Comparison of ENCODE assay signal across 11 cellular contexts in the genomic region with DNA sequence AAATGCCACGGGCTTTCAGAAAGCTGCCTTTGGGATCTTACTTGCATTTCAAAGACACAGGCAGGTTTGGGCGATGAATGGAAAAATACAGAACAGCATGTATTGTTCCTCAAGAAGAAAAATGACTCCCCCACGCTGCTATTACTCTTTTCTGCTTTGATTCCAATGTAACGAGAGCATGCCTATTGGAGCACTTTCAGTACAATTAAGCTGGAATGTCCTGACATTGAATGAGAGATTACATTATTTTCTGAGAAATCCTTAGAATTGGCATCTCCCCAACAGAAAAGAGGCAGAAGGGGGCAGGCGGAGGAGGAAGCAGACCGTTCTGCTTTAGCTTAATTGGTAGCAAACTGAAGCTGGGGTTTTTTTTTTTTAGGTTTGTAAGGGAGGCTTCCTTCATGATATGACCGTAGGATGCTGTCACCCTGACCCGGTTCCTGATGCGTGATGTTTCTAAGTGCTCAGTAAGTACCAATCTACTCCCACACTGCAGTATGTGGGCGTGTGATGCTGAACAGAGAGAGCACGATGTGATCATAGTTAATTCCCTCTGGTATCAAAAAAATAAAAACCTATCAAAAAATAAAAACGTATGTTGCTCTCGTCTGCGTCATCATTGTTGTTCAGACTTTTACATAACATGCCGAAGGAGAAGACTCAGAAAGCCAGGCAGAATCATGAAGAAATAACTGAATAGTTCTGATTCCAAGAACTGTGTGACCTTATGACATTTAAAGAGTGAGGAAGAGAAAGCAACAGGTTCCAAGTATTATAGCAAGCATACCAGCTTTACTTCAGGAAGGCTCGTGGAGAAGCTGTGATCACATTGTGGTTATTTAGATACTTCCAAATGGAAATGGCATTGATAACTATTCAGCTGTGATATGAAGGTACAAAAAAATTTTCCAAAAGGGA. TPM values are rescaled to one million over a fixed set of nuclear protein-coding genes. Genes with fewer than 3 reads are reported as not detected.
A peak's percentile ranks its signal among the peaks of the same experiment; 100 is the strongest.
DNase-seq lines count a peak whose midpoint lies in the region; ATAC-seq and TF ChIP-seq lines count a peak whose summit lies in the region.
"Had no signal": no experiment of that assay in that cellular context is flagged by ENCODE, and none has a peak within 500 bp of the region (broad histone marks: within the 10 kb centered on the region; RNA-seq: fewer than 3 reads in every experiment).

No MANE protein-coding gene starts in this region.

- H3K4me3 ChIP-seq in cardiac fibroblast (replicated peaks in 1 of 2; ENCODE audit: low read depth in 2 of 2, low read length in 2 of 2) (no peak overlapping the region), iPS-15b (ENCODE audit: low read depth, low read length) (peak overlapping the region; percentile 8)
- H3K4me3 ChIP-seq: lung had no signal

- no peak for TF ChIP-seq CTCF in cardiac fibroblast (IDR thresholded peaks at IDR 0.05; ENCODE audit: low read depth, low read length)

- no peaks in the 10 kb centered on the region for H3K27me3 ChIP-seq in iPS-15b (ENCODE audit: control insufficient read depth, insufficient read depth, low read length)

- H3K4me1 ChIP-seq in iPS-15b (ENCODE audit: control insufficient read depth, insufficient read depth, low read length), result peaks cover 11% of the 10 kb centered on the region

- intact Hi-C loops in Right ventricle myocardium inferior (cut with DNase I), result no loop called here
- intact Hi-C loops in cardiac septum (cut with DNase I), result no loop called here

- DNase-seq in Right ventricle myocardium inferior (ENCODE audit: missing footprints) (no peak), cardiac septum (ENCODE audit: low spot score) (no peak), cardiac fibroblast (ENCODE audit: low read depth in 2 of 2) (peak; percentile 44 to 82), SHP77 treated with DMSO at 0.1 percent for 48 hours (lab: John Stamatoyannopoulos, UW) (no peak)
- DNase-seq in activated effector memory CD4-positive, alpha-beta T cell treated with Interleukin-2 at 50 U/mL for 16 hours, result no peak
- DNase-seq: activated B cell treated with CpG ODN at 0.5 μM for 24 hours, NCI-H1417 had no signal

- H3K36me3 ChIP-seq in iPS-15b (ENCODE audit: control insufficient read depth, insufficient read depth, low read length), result no peaks in the 10 kb centered on the region

- no peak overlapping the region for H3K9ac ChIP-seq in iPS-15b (ENCODE audit: low read depth, low read length)

- H3K9me3 ChIP-seq in iPS-15b (ENCODE audit: control insufficient read depth, insufficient read depth, low read length), result no peaks in the 10 kb centered on the region

- ATAC-seq in Right ventricle myocardium inferior (peak; percentile 87), GM21528 (IDR thresholded peaks at IDR 0.05; ENCODE audit: low FRiP score, unreplicated experiment) (no peak), GM18858 (IDR thresholded peaks at IDR 0.05; ENCODE audit: unreplicated experiment) (no peak)

RNA-seq across cellular contexts. Expression of a gene that starts 40.5 kb away (rescaled TPM):
- total RNA-seq in Right ventricle myocardium inferior (14.9 TPM), cardiac septum (24.5 TPM)

Comparison
In these comparisons a context has a peak if more than half of its experiments do, and no peak if none do; other contexts are left out.
1. DNase-seq: peak in cardiac fibroblast (2 of 2); none in Right ventricle myocardium inferior (single experiment), cardiac septum (single experiment), SHP77 treated with DMSO at 0.1 percent for 48 hours (single experiment) and activated effector memory CD4-positive, alpha-beta T cell treated with Interleukin-2 at 50 U/mL for 16 hours (single experiment).